15 cellular contexts compared by ENCODE assay signal in genomic region chr22:34036936-34037335, GRCh38.
"Had no signal": no experiment of that assay in that cellular context is flagged by ENCODE, and none has a peak within 500 bp of the region (broad histone marks: within the 10 kb centered on the region; RNA-seq: fewer than 3 reads in every experiment).

No MANE protein-coding gene starts in this region.

- H3K27ac ChIP-seq: adrenal gland, coronary artery, heart right ventricle, lower lobe of right lung had no signal

- H3K4me1 ChIP-seq: adrenal gland, heart right ventricle, lower lobe of right lung had no signal

- H3K36me3 ChIP-seq: adrenal gland, heart right ventricle, lower lobe of right lung had no signal

- H3K9me3 ChIP-seq: adrenal gland, lower lobe of right lung had no signal

- H3K4me3 ChIP-seq: adrenal gland, coronary artery, heart right ventricle, lower lobe of right lung had no signal

- H3K27me3 ChIP-seq: adrenal gland had no signal

- DNase-seq: activated CD4-positive, alpha-beta T cell treated with anti-CD3 and anti-CD28 coated beads, Interleukin-2, amount 50 U/mL, for 1 hour; activated CD4-positive, CD25-positive, alpha-beta regulatory T cell; activated naive CD4-positive, alpha-beta T cell treated with anti-CD3 and anti-CD28 coated beads, Interleukin-2, amount 10 ng/mL, durations not matched to agents 7 days and 5 days; activated T-cell treated with anti-CD3 and anti-CD28 coated beads for 4 hours; adrenal gland; central memory CD4-positive, alpha-beta T cell; effector CD4-positive, alpha-beta T cell; heart right ventricle; kidney glomerular epithelial cell; lower lobe of right lung; naive thymus-derived CD4-positive, alpha-beta T cell; nucleus accumbens; stimulated activated naive CD4-positive, alpha-beta T cell treated with Interleukin-2 at 50 U/mL for 16 hours; trophoblast cell had no signal
